ENCODE assay signal across 8 cellular contexts in the genomic region with DNA sequence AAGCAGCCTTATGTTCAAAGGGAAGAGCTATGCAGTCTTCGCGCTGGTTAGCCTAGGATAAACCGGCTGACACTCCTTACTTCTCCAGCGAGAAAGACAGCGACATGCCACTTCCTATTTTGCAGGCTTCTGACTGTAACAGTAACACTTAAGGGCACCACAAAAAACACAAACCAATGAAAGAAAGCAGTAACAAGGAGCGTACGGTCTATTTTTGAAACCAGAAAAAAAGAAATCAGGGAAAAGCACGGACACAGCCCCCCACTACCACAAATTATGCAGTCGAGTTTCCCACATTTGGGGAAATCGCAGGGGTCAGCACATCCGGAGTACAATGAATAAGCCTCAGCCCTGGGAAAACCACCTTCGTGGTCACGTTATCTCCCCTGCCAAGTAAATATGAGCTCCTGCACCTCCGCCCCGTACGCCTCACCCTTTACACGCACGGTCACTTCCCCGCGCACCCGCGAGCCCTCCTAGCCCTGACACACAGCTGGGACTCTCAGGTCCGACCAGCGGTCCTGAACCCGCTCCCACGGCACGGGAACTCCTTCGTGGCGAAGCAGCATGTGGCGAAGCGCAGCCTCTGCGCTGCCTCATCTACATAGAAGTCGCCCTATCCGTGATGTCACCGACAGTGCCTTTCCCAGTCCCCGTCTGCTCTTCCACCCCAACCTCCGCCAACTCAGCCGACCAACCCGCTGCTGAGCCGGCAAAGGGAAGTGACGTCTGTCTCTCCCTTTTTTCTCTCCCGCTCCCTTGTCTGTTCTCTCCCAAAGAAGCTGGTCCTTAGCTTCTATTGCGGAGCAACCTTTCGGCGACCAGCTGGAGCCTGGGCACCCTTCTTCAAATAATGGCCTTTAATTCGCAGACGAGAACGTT. TPM values are rescaled to one million over a fixed set of nuclear protein-coding genes. Genes with fewer than 3 reads are reported as not detected.
A peak's percentile ranks its signal among the peaks of the same experiment; 100 is the strongest.
DNase-seq lines count a peak whose midpoint lies in the region; ATAC-seq and TF ChIP-seq lines count a peak whose summit lies in the region.

No MANE protein-coding gene starts in this region.

- H3K4me1 ChIP-seq in A673 (ENCODE audit: insufficient read depth, low read length, poor library complexity, severe bottlenecking) (peaks cover 11% of the 10 kb centered on the region), neuron (ENCODE audit: insufficient read depth, low read length) (peaks cover 5% of the 10 kb centered on the region), suprapubic skin (peaks cover 14% of the 10 kb centered on the region)

- H2AFZ ChIP-seq in neuron (ENCODE audit: low read depth, low read length), result peak overlapping the region; percentile 55

- H3K27me3 ChIP-seq in A673 (replicated peaks; ENCODE audit: insufficient read depth, low read depth, low read length, poor library complexity) (no peaks in the 10 kb centered on the region), neuron (ENCODE audit: insufficient read depth, low read length) (no peaks in the 10 kb centered on the region), suprapubic skin (peaks cover 32% of the 10 kb centered on the region)

- TSS peak; percentile 98 for BruUV-seq in A673 (replicated peaks; lab: Mats Ljungman, UMichigan)

- H3K4me3 ChIP-seq in A673 (ENCODE audit: low read depth, low read length, poor library complexity, severe bottlenecking) (peak overlapping the region; percentile 39), neuron (ENCODE audit: low read length) (peak overlapping the region; percentile 62), suprapubic skin (peak overlapping the region; percentile 39)

- H3K36me3 ChIP-seq in A673 (ENCODE audit: insufficient read depth, low read length, poor library complexity, severe bottlenecking) (no peaks in the 10 kb centered on the region), neuron (ENCODE audit: insufficient read depth, low read length) (no peaks in the 10 kb centered on the region), suprapubic skin (no peaks in the 10 kb centered on the region)

- intact Hi-C loops in A673 (cut with micrococcal nuclease; ENCODE audit: unreplicated experiment), result no loop called here

- TF ChIP-seq EP300 in suprapubic skin (IDR thresholded peaks at IDR 0.05), result no peak

- WGBS in suprapubic skin, result 2% methylated on average over 43 of the region's 48 CpGs

- ATAC-seq in HG03469 (IDR thresholded peaks at IDR 0.05; ENCODE audit: unreplicated experiment), result peak; percentile 43

- POLR2A ChIA-PET in A673 (lab: Charles Lee; ENCODE audit: low non-redundant PET), result interaction anchor here (0.6 to 1.3 kb wide), 3 partner anchors 9 to 729 kb away, joined by 3 to 8 read pairs (median 6); no protein-coding TSS in a partner anchor
- POLR2A ChIA-PET in RWPE1 (lab: Yijun Ruan, JAX; ENCODE audit: low non-redundant PET), result interaction anchor here (0.6 to 1.4 kb wide), 3 partner anchors 13 to 140 kb away, joined by 3 to 9 read pairs (median 4); no protein-coding TSS in a partner anchor

- TF ChIP-seq POLR2A in GM18951 (IDR thresholded peaks at IDR 0.05; ENCODE audit: extremely low read depth, insufficient read depth, insufficient read length), result peak; percentile 88
- peak in 1 of 2 donors; percentile 42 for TF ChIP-seq POLR2A in suprapubic skin (IDR thresholded peaks at IDR 0.05)

- TF ChIP-seq CTCF in A673 (conservative IDR thresholded peaks at IDR 0.05; ENCODE audit: low read depth, low read length), result no peak
- no peak for TF ChIP-seq CTCF in RWPE1 (conservative IDR thresholded peaks at IDR 0.05; ENCODE audit: low read depth)
- no peak for TF ChIP-seq CTCF in suprapubic skin (IDR thresholded peaks at IDR 0.05)

- H3K27ac ChIP-seq in A673 (ENCODE audit: low read depth, low read length, poor library complexity, severe bottlenecking) (peak overlapping the region; percentile 99), RWPE1 (peak overlapping the region; percentile 97), suprapubic skin (peak overlapping the region; percentile 86)

- CTCF ChIA-PET in A673 (lab: Charles Lee) (no interaction called here), RWPE1 (lab: Yijun Ruan, JAX) (no interaction called here)

- in situ Hi-C loops in GM18951 (cut with MboI; ENCODE audit: low sequenced_read_pairs, unreplicated experiment), result no loop called here

- no peaks in the 10 kb centered on the region for H3K9me3 ChIP-seq in A673 (ENCODE audit: low read depth, low read length, poor library complexity, severe bottlenecking)
- no peaks in the 10 kb centered on the region for H3K9me3 ChIP-seq in neuron (ENCODE audit: low read length)
- no peaks in the 10 kb centered on the region for H3K9me3 ChIP-seq in suprapubic skin

- DNase-seq in A673 (ENCODE audit: low spot score), result peak; percentile 96
- DNase-seq in RWPE1 (ENCODE audit: low spot score), result no peak
- peak; percentile 77 for DNase-seq in activated naive CD4-positive, alpha-beta T cell treated with Interleukin-2 at 50 U/mL for 16 hours
- DNase-seq in foreskin melanocyte, result peak; percentile 88
- peak; percentile 88 to 94 for DNase-seq in suprapubic skin (ENCODE audit: low spot score in 2 of 2)

RNA-seq across cellular contexts. Expression of gene PPIAL4F, which starts 40.9 kb away (rescaled TPM):
- total RNA-seq in A673 (2021), result not detected in 2 replicates
- not detected for total RNA-seq in suprapubic skin
